28 cellular contexts compared by ENCODE assay signal in the genomic region with DNA sequence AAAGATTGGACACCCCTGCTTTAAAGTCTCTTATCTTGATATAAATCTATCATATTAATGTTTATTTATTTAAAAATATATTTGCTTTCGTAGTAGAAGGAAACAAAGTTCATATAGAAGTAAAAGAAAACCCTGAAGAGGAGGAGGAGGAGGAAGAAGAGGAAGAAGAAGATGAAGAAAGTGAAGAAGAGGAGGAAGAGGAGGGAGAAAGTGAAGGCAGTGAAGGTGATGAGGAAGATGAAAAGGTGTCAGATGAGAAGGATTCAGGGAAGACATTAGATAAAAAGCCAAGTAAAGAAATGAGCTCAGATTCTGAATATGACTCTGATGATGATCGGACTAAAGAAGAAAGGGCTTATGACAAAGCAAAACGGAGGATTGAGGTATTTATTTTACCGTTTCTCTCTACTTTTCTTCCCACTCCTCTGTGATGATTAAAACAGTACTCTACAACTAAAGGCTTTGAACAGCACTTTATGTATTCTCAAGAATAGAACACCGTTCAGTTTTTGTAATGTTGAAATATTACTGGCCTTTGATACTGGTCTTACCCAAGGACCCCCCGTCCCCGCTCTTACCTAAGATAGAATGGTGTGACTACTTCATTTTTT.
"Had no signal": no experiment of that assay in that cellular context is flagged by ENCODE, and none has a peak within 500 bp of the region (broad histone marks: within the 10 kb centered on the region; RNA-seq: fewer than 3 reads in every experiment).

No MANE protein-coding gene starts in this region.

- H2AFZ ChIP-seq: hepatocyte had no signal

- H3K4me1 ChIP-seq: ascending aorta, gastroesophageal sphincter, pancreas, psoas muscle, tibial nerve had no signal

- H3K4me3 Mint-ChIP-seq: activated CD4-positive, alpha-beta T cell treated with anti-CD3 and anti-CD28 coated beads, Interleukin-2, amount 10 ng/mL, durations not matched to agents 24 days and 14 days; activated CD8-positive, alpha-beta memory T cell treated with anti-CD3 and anti-CD28 coated beads, Interleukin-2, amount 10 ng/mL, durations not matched to agents 7 days and 5 days; activated CD8-positive, alpha-beta T cell treated with anti-CD3 and anti-CD28 coated beads, Interleukin-2, amount 10 ng/mL, durations not matched to agents 7 days and 5 days; activated naive CD8-positive, alpha-beta T cell treated with anti-CD3 and anti-CD28 coated beads, Interleukin-2, amount 10 ng/mL, durations not matched to agents 7 days and 5 days; brain; mesothelial cell of epicardium; naive thymus-derived CD4-positive, alpha-beta T cell; neural crest cell; stimulated activated naive B cell treated with anti-CD40 and anti-IgM and Interleukin-4, amounts not matched to agents 10 μg/mL and 1 μg/mL and 100 μg/mL, for 72 hours; T-helper 1 cell treated with Interleukin-12 subunit alpha and Interleukin-12 subunit beta and Interleukin-4 antibody, amounts not matched to agents 30 μg/mL and 1 μg/mL, for 36 hours had no signal

- H3K9me3 ChIP-seq: gastroesophageal sphincter, pancreas had no signal

- H3K79me2 ChIP-seq: hepatocyte had no signal

- H3K4me1 Mint-ChIP-seq: brain, mesothelial cell of epicardium, neural crest cell had no signal

- H3K27ac ChIP-seq: ascending aorta, cardiac muscle cell, gastroesophageal sphincter, hepatocyte, pancreas, psoas muscle, tibial nerve, WERI-Rb-1 had no signal

- H3K4me3 ChIP-seq: ascending aorta, cardiac muscle cell, gastroesophageal sphincter, hepatocyte, pancreas, psoas muscle, smooth muscle cell, tibial nerve had no signal

- H3K9ac ChIP-seq: SK-N-SH had no signal

- H3K27ac Mint-ChIP-seq: activated CD4-positive, alpha-beta T cell treated with anti-CD3 and anti-CD28 coated beads, Interleukin-2, amount 10 ng/mL, durations not matched to agents 24 days and 14 days; activated CD8-positive, alpha-beta memory T cell treated with anti-CD3 and anti-CD28 coated beads, Interleukin-2, amount 10 ng/mL, durations not matched to agents 7 days and 5 days; activated CD8-positive, alpha-beta T cell treated with anti-CD3 and anti-CD28 coated beads, Interleukin-2, amount 10 ng/mL, durations not matched to agents 7 days and 5 days; activated naive CD8-positive, alpha-beta T cell treated with anti-CD3 and anti-CD28 coated beads, Interleukin-2, amount 10 ng/mL, durations not matched to agents 7 days and 5 days; brain; mesothelial cell of epicardium; stimulated activated naive B cell treated with anti-CD40 and anti-IgM and Interleukin-4, amounts not matched to agents 10 μg/mL and 1 μg/mL and 100 μg/mL, for 72 hours; T-helper 1 cell treated with Interleukin-12 subunit alpha and Interleukin-12 subunit beta and Interleukin-4 antibody, amounts not matched to agents 30 μg/mL and 1 μg/mL, for 36 hours had no signal

- H3K27me3 Mint-ChIP-seq: activated CD4-positive, alpha-beta T cell treated with anti-CD3 and anti-CD28 coated beads, Interleukin-2, amount 10 ng/mL, durations not matched to agents 24 days and 14 days; activated CD8-positive, alpha-beta memory T cell treated with anti-CD3 and anti-CD28 coated beads, Interleukin-2, amount 10 ng/mL, durations not matched to agents 7 days and 5 days; activated naive CD8-positive, alpha-beta T cell treated with anti-CD3 and anti-CD28 coated beads, Interleukin-2, amount 10 ng/mL, durations not matched to agents 7 days and 5 days; brain; naive thymus-derived CD4-positive, alpha-beta T cell; stimulated activated naive B cell treated with anti-CD40 and anti-IgM and Interleukin-4, amounts not matched to agents 10 μg/mL and 1 μg/mL and 100 μg/mL, for 72 hours had no signal

- ATAC-seq: activated CD8-positive, alpha-beta memory T cell treated with anti-CD3 and anti-CD28 coated beads, Interleukin-2, amount 10 ng/mL, durations not matched to agents 7 days and 5 days; activated CD8-positive, alpha-beta T cell treated with anti-CD3 and anti-CD28 coated beads, Interleukin-2, amount 10 ng/mL, durations not matched to agents 7 days and 5 days; gastroesophageal sphincter; left ventricle myocardium superior; naive thymus-derived CD4-positive, alpha-beta T cell; pancreas; psoas muscle; stimulated activated naive B cell treated with anti-CD40 and anti-IgM and Interleukin-4, amounts not matched to agents 10 μg/mL and 1 μg/mL and 100 μg/mL, for 72 hours had no signal

- H3K4me2 ChIP-seq: hepatocyte, SK-N-SH, smooth muscle cell had no signal

- H3K27me3 ChIP-seq: ascending aorta, cardiac muscle cell, gastroesophageal sphincter, hepatocyte, pancreas, tibial nerve had no signal

- DNase-seq: activated CD4-positive, alpha-beta T cell treated with anti-CD3 and anti-CD28 coated beads, Interleukin-2, amount 10 ng/mL, durations not matched to agents 24 days and 14 days; activated CD8-positive, alpha-beta memory T cell treated with anti-CD3 and anti-CD28 coated beads, Interleukin-2, amount 10 ng/mL, durations not matched to agents 7 days and 5 days; activated CD8-positive, alpha-beta T cell treated with anti-CD3 and anti-CD28 coated beads, Interleukin-2, amount 10 ng/mL, durations not matched to agents 7 days and 5 days; activated naive CD8-positive, alpha-beta T cell treated with anti-CD3 and anti-CD28 coated beads, Interleukin-2, amount 10 ng/mL, durations not matched to agents 7 days and 5 days; islet precursor cell; left ventricle myocardium superior; naive thymus-derived CD4-positive, alpha-beta T cell; nucleus accumbens; pancreas; psoas muscle; SK-N-SH; stimulated activated CD4-positive, alpha-beta T cell treated with anti-CD3 and anti-CD28 coated beads, Interleukin-1b, Interleukin-23, amount 100 ng/mL, for 48 hours; stimulated activated CD4-positive, alpha-beta T cell treated with anti-CD3 and anti-CD28 coated beads, Interleukin-4, amount 100 ng/mL, for 4 hours; stimulated activated CD8-positive, alpha-beta memory T cell treated with anti-CD3 and anti-CD28 coated beads, Interleukin-4, amount 100 ng/mL, for 48 hours; stimulated activated naive B cell treated with anti-CD40 and anti-IgM and Interleukin-4, amounts not matched to agents 10 μg/mL and 1 μg/mL and 100 μg/mL, for 72 hours; SW 1271; T1000; WERI-Rb-1 had no signal
